In the genomic region with DNA sequence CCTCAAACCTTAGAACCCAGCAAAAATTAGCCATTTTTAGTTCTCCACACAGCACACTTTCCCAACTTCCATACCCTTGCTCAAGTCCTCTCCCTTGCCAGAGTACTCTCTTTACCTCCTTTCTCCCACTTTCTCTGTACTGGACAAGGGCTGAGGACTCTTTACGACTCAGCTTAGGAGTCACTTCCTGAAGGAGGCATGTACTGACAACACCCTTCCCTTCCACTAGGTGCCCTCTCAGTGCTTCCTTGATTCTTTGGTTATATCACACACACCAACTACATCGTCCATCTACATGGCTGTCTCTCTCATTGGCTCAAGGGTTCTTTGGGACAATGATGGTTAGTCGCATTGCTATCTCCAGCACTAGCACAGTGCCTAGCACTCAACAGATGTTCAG, we compare ENCODE assay signal across 8 cellular contexts. TPM values are rescaled to one million over a fixed set of nuclear protein-coding genes. Genes with fewer than 3 reads are reported as not detected.
DNase-seq lines count a peak whose midpoint lies in the region; ATAC-seq, FAIRE-seq and TF ChIP-seq lines count a peak whose summit lies in the region.

No MANE protein-coding gene starts in this region.

- H3K4me3 ChIP-seq in fibroblast of villous mesenchyme (ENCODE audit: low read depth, low read length), result no peak overlapping the region
- H3K4me3 ChIP-seq in tibial artery, result no peak overlapping the region

- no peaks in the 10 kb centered on the region for H3K36me3 ChIP-seq in tibial artery

- no peak for FAIRE-seq in RCC 7860 (lab: Jason Lieb, UNC)

- TF ChIP-seq CTCF in fibroblast of villous mesenchyme (IDR thresholded peaks at IDR 0.05; ENCODE audit: insufficient read depth, low read depth, low read length), result peak; percentile 75
- TF ChIP-seq CTCF in tibial artery (IDR thresholded peaks at IDR 0.05), result peak; percentile 39

- H3K27me3 ChIP-seq in tibial artery, result peaks cover 0 to 8% of the 10 kb centered on the region in 2 donors

- ATAC-seq in HG02884 (IDR thresholded peaks at IDR 0.05; ENCODE audit: unreplicated experiment) (peak; percentile 99), GM19023 (IDR thresholded peaks at IDR 0.05; ENCODE audit: unreplicated experiment) (no peak)

- intact Hi-C loops in tibial artery (cut with DNase I; ENCODE audit: low total_unique reads), result no loop called here

- no peaks in the 10 kb centered on the region for H3K9me3 ChIP-seq in tibial artery

- DNase-seq in SHP77 (lab: John Stamatoyannopoulos, UW) (peak; percentile 22 to 35), SHP77 treated with DMSO at 0.1 percent for 48 hours (lab: John Stamatoyannopoulos, UW) (no peak), RCC 7860 (ENCODE audit: low spot score) (peak; percentile 48), fibroblast of villous mesenchyme (ENCODE audit: low read depth) (peak; percentile 68), tibial artery (no peak), OCI-M2 (lab: John Stamatoyannopoulos, UW; ENCODE audit: unreplicated experiment) (no peak)

- H3K4me1 ChIP-seq in tibial artery, result no peaks in the 10 kb centered on the region

- H3K27ac ChIP-seq in tibial artery, result no peak overlapping the region

RNA-seq across cellular contexts. Expression of a gene that starts 5.2 kb away (rescaled TPM):
- not detected in 2 replicates for total RNA-seq in fibroblast of villous mesenchyme

RNA-seq across cellular contexts. Expression of a gene that starts 18.6 kb away (rescaled TPM):
- 35.4 and 114 TPM in 2 replicates for total RNA-seq in fibroblast of villous mesenchyme

Comparison
In these comparisons a context has a peak if more than half of its experiments do, and no peak if none do; other contexts are left out.
1. DNase-seq: peak in SHP77 (2 of 2), RCC 7860 (single experiment) and fibroblast of villous mesenchyme (single experiment); none in SHP77 treated with DMSO at 0.1 percent for 48 hours (single experiment), tibial artery (0 of 2) and OCI-M2 (single experiment).